ENCODE assay signal across 2 cellular contexts in the genomic region with DNA sequence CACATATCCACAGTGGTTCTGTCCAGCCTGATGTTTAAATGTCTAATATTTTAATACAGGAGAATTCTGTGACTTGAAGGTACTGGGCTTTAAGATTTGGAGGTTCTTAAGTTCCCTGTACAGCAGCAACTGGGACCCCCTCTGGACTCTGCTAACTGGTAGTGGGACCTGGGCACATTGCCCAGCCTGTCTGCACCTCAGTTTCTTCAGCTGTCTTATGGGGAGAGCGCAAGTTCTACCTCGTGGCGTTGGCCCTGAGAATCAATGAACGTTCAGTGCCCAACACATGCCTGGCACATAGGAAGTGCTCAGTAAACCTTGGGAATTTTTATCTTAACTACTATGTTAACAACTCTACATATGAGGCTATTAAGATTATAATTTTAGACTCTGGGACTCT.
TF ChIP-seq lines count a peak whose summit lies in the region.

No MANE protein-coding gene starts in this region.

TF ChIP-seq in GM12878, 131 proteins besides CTCF, POLR2A, EP300 and RAD21:
- TF ChIP-seq, protein P1, sequence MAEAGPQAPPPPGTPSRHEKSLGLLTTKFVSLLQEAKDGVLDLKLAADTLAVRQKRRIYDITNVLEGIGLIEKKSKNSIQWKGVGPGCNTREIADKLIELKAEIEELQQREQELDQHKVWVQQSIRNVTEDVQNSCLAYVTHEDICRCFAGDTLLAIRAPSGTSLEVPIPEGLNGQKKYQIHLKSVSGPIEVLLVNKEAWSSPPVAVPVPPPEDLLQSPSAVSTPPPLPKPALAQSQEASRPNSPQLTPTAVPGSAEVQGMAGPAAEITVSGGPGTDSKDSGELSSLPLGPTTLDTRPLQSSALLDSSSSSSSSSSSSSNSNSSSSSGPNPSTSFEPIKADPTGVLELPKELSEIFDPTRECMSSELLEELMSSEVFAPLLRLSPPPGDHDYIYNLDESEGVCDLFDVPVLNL (IDR thresholded peaks at IDR 0.05; ENCODE audit: low read depth, low read length), result no peak
- TF ChIP-seq, protein P2, sequence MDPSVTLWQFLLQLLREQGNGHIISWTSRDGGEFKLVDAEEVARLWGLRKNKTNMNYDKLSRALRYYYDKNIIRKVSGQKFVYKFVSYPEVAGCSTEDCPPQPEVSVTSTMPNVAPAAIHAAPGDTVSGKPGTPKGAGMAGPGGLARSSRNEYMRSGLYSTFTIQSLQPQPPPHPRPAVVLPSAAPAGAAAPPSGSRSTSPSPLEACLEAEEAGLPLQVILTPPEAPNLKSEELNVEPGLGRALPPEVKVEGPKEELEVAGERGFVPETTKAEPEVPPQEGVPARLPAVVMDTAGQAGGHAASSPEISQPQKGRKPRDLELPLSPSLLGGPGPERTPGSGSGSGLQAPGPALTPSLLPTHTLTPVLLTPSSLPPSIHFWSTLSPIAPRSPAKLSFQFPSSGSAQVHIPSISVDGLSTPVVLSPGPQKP (IDR thresholded peaks at IDR 0.05; ENCODE audit: low read depth, low read length), result no peak
- TF ChIP-seq, protein P3, sequence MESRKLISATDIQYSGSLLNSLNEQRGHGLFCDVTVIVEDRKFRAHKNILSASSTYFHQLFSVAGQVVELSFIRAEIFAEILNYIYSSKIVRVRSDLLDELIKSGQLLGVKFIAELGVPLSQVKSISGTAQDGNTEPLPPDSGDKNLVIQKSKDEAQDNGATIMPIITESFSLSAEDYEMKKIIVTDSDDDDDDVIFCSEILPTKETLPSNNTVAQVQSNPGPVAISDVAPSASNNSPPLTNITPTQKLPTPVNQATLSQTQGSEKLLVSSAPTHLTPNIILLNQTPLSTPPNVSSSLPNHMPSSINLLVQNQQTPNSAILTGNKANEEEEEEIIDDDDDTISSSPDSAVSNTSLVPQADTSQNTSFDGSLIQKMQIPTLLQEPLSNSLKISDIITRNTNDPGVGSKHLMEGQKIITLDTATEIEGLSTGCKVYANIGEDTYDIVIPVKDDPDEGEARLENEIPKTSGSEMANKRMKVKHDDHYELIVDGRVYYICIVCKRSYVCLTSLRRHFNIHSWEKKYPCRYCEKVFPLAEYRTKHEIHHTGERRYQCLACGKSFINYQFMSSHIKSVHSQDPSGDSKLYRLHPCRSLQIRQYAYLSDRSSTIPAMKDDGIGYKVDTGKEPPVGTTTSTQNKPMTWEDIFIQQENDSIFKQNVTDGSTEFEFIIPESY (IDR thresholded peaks at IDR 0.05), result no peak
- TF ChIP-seq FOXK2 (IDR thresholded peaks at IDR 0.05) (no peak), CHD1 (IDR thresholded peaks at IDR 0.05; ENCODE audit: low read depth, low read length) (no peak), SUZ12 (IDR thresholded peaks at IDR 0.05; ENCODE audit: unreplicated experiment) (no peak), RB1 (IDR thresholded peaks at IDR 0.05; ENCODE audit: borderline replicate concordance) (no peak), SP1 (IDR thresholded peaks at IDR 0.05; ENCODE audit: low read depth, low read length) (no peak), MEF2B (IDR thresholded peaks at IDR 0.05; ENCODE audit: partially characterized antibody, poor library complexity, severe bottlenecking) (no peak), ATF7 (IDR thresholded peaks at IDR 0.05; ENCODE audit: low read depth) (no peak), CREM (IDR thresholded peaks at IDR 0.05; ENCODE audit: low read depth) (no peak), LARP7 (IDR thresholded peaks at IDR 0.05) (no peak), NFYA (IDR thresholded peaks at IDR 0.05; ENCODE audit: borderline replicate concordance, low read depth, low read length) (no peak), HDAC2 (IDR thresholded peaks at IDR 0.05) (no peak), YBX1 (IDR thresholded peaks at IDR 0.05) (no peak), TCF3 (IDR thresholded peaks at IDR 0.05; ENCODE audit: borderline replicate concordance, insufficient read depth, low read depth, low read length) (no peak)
- TF ChIP-seq, protein P4, sequence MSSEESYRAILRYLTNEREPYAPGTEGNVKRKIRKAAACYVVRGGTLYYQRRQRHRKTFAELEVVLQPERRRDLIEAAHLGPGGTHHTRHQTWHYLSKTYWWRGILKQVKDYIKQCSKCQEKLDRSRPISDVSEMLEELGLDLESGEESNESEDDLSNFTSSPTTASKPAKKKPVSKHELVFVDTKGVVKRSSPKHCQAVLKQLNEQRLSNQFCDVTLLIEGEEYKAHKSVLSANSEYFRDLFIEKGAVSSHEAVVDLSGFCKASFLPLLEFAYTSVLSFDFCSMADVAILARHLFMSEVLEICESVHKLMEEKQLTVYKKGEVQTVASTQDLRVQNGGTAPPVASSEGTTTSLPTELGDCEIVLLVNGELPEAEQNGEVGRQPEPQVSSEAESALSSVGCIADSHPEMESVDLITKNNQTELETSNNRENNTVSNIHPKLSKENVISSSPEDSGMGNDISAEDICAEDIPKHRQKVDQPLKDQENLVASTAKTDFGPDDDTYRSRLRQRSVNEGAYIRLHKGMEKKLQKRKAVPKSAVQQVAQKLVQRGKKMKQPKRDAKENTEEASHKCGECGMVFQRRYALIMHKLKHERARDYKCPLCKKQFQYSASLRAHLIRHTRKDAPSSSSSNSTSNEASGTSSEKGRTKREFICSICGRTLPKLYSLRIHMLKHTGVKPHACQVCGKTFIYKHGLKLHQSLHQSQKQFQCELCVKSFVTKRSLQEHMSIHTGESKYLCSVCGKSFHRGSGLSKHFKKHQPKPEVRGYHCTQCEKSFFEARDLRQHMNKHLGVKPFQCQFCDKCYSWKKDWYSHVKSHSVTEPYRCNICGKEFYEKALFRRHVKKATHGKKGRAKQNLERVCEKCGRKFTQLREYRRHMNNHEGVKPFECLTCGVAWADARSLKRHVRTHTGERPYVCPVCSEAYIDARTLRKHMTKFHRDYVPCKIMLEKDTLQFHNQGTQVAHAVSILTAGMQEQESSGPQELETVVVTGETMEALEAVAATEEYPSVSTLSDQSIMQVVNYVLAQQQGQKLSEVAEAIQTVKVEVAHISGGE (CRISPR knock-in tag; IDR thresholded peaks at IDR 0.05), result no peak
- TF ChIP-seq, protein P5, sequence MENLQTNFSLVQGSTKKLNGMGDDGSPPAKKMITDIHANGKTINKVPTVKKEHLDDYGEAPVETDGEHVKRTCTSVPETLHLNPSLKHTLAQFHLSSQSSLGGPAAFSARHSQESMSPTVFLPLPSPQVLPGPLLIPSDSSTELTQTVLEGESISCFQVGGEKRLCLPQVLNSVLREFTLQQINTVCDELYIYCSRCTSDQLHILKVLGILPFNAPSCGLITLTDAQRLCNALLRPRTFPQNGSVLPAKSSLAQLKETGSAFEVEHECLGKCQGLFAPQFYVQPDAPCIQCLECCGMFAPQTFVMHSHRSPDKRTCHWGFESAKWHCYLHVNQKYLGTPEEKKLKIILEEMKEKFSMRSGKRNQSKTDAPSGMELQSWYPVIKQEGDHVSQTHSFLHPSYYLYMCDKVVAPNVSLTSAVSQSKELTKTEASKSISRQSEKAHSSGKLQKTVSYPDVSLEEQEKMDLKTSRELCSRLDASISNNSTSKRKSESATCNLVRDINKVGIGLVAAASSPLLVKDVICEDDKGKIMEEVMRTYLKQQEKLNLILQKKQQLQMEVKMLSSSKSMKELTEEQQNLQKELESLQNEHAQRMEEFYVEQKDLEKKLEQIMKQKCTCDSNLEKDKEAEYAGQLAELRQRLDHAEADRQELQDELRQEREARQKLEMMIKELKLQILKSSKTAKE (IDR thresholded peaks at IDR 0.05; ENCODE audit: low read depth, poor library complexity, severe bottlenecking), result no peak

TF ChIP-seq in neural cell, 6 proteins besides CTCF, POLR2A, EP300 and RAD21:
- TF ChIP-seq MXI1 (conservative IDR thresholded peaks at IDR 0.05; ENCODE audit: poor library complexity, severe bottlenecking) (no peak), TAF1 (IDR thresholded peaks at IDR 0.05; ENCODE audit: low read depth) (no peak), SMC3 (conservative IDR thresholded peaks at IDR 0.05; ENCODE audit: poor library complexity) (no peak), POLR2AphosphoS5 (IDR thresholded peaks at IDR 0.05) (no peak), EZH2 (IDR thresholded peaks at IDR 0.05; ENCODE audit: borderline replicate concordance, insufficient read depth, low read length, poor library complexity, severe bottlenecking) (no peak)
- TF ChIP-seq, protein P6, sequence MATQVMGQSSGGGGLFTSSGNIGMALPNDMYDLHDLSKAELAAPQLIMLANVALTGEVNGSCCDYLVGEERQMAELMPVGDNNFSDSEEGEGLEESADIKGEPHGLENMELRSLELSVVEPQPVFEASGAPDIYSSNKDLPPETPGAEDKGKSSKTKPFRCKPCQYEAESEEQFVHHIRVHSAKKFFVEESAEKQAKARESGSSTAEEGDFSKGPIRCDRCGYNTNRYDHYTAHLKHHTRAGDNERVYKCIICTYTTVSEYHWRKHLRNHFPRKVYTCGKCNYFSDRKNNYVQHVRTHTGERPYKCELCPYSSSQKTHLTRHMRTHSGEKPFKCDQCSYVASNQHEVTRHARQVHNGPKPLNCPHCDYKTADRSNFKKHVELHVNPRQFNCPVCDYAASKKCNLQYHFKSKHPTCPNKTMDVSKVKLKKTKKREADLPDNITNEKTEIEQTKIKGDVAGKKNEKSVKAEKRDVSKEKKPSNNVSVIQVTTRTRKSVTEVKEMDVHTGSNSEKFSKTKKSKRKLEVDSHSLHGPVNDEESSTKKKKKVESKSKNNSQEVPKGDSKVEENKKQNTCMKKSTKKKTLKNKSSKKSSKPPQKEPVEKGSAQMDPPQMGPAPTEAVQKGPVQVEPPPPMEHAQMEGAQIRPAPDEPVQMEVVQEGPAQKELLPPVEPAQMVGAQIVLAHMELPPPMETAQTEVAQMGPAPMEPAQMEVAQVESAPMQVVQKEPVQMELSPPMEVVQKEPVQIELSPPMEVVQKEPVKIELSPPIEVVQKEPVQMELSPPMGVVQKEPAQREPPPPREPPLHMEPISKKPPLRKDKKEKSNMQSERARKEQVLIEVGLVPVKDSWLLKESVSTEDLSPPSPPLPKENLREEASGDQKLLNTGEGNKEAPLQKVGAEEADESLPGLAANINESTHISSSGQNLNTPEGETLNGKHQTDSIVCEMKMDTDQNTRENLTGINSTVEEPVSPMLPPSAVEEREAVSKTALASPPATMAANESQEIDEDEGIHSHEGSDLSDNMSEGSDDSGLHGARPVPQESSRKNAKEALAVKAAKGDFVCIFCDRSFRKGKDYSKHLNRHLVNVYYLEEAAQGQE (IDR thresholded peaks at IDR 0.05; ENCODE audit: borderline replicate concordance), result no peak
